In genomic region chr2:215930505-215931233, GRCh38 we compare ENCODE assay signal across 13 cellular contexts.
DNase-seq lines count a peak whose midpoint lies in the region; ATAC-seq and TF ChIP-seq lines count a peak whose summit lies in the region.
"Had no signal": no experiment of that assay in that cellular context is flagged by ENCODE, and none has a peak within 500 bp of the region (broad histone marks: within the 10 kb centered on the region; RNA-seq: fewer than 3 reads in every experiment).

No MANE protein-coding gene starts in this region.

- H3K4me1 Mint-ChIP-seq in activated CD4-positive, alpha-beta T cell treated with anti-CD3 and anti-CD28 coated beads for 36 hours = peaks cover 9% of the 10 kb centered on the region
- H3K4me1 Mint-ChIP-seq in nephron progenitor cell = peaks cover 34% of the 10 kb centered on the region
- H3K4me1 Mint-ChIP-seq: naive B cell had no signal

- peaks cover 3% of the 10 kb centered on the region for H3K27me3 Mint-ChIP-seq in activated CD4-positive, alpha-beta T cell treated with anti-CD3 and anti-CD28 coated beads for 36 hours
- peaks cover 4% of the 10 kb centered on the region for H3K27me3 Mint-ChIP-seq in nephron progenitor cell (ENCODE audit: low read depth, poor library complexity)

- H3K9me3 Mint-ChIP-seq in activated CD4-positive, alpha-beta T cell treated with anti-CD3 and anti-CD28 coated beads for 36 hours (ENCODE audit: low read depth) = no peaks in the 10 kb centered on the region
- H3K9me3 Mint-ChIP-seq in nephron progenitor cell = peaks cover 9% of the 10 kb centered on the region
- H3K9me3 Mint-ChIP-seq: CD8-positive, alpha-beta T cell; naive B cell had no signal

- no peak overlapping the region for H3K27ac ChIP-seq in thoracic aorta
- H3K27ac ChIP-seq: cardiac muscle cell, heart left ventricle, VCaP had no signal

- H3K27ac Mint-ChIP-seq in activated CD4-positive, alpha-beta T cell treated with anti-CD3 and anti-CD28 coated beads for 36 hours = no peak overlapping the region
- no peak overlapping the region for H3K27ac Mint-ChIP-seq in nephron progenitor cell
- H3K27ac Mint-ChIP-seq: CD8-positive, alpha-beta T cell had no signal

- H3K4me3 ChIP-seq in fibroblast of villous mesenchyme (ENCODE audit: low read depth, low read length) (no peak overlapping the region), thoracic aorta (peak overlapping the region; percentile 61), lower leg skin (ENCODE audit: low read depth, poor library complexity, severe bottlenecking) (no peak overlapping the region)
- H3K4me3 ChIP-seq: cardiac muscle cell had no signal

- TF ChIP-seq CTCF in fibroblast of villous mesenchyme (IDR thresholded peaks at IDR 0.05; ENCODE audit: insufficient read depth, low read depth, low read length) (no peak), thoracic aorta (IDR thresholded peaks at IDR 0.05) (no peak), nephron progenitor cell (IDR thresholded peaks at IDR 0.05) (no peak), lower leg skin (IDR thresholded peaks at IDR 0.05) (no peak)

- no peaks in the 10 kb centered on the region for H3K36me3 ChIP-seq in thoracic aorta
- H3K36me3 ChIP-seq: cardiac muscle cell, heart left ventricle had no signal

- POLR2A ChIA-PET in activated CD4-positive, alpha-beta T cell treated with anti-CD3 and anti-CD28 coated beads for 36 hours (lab: Charles Lee) = no interaction called here

- intact Hi-C loops in activated CD4-positive, alpha-beta T cell treated with anti-CD3 and anti-CD28 coated beads for 36 hours (cut with DNase I, micrococcal nuclease) = loop anchor here in 1 of 2 experiments (2.0 to 5.0 kb wide), 2 partner anchors 103 to 476 kb away; no protein-coding TSS in a partner anchor
- intact Hi-C loops in lower leg skin (cut with DNase I; ENCODE audit: low total_unique reads) = no loop called here

- TF ChIP-seq POLR2A in lower leg skin (IDR thresholded peaks at IDR 0.05) = no peak

- DNase-seq in HS-5 (ENCODE audit: low read depth) = peak; percentile 14
- peak; percentile 29 for DNase-seq in amniotic stem cell (lab: John Stamatoyannopoulos, UW)
- peak; percentile 46 for DNase-seq in fibroblast of villous mesenchyme (ENCODE audit: low read depth)
- DNase-seq in thoracic aorta (ENCODE audit: low spot score) = no peak
- DNase-seq in activated CD4-positive, alpha-beta T cell treated with anti-CD3 and anti-CD28 coated beads for 36 hours = no peak
- no peak for DNase-seq in nephron progenitor cell
- DNase-seq in NCI-H748 treated with DMSO at 0.1 percent for 48 hours (lab: John Stamatoyannopoulos, UW) = no peak
- no peak for DNase-seq in lower leg skin (ENCODE audit: low spot score in 2 of 2)

- WGBS in lower leg skin, 2 donors = 55 to 59% methylated on average over 8 of the region's 8 CpGs

- H3K36me3 Mint-ChIP-seq in activated CD4-positive, alpha-beta T cell treated with anti-CD3 and anti-CD28 coated beads for 36 hours (ENCODE audit: low read depth) = no peaks in the 10 kb centered on the region
- peaks cover 12% of the 10 kb centered on the region for H3K36me3 Mint-ChIP-seq in nephron progenitor cell (ENCODE audit: low read depth)
- H3K36me3 Mint-ChIP-seq: CD8-positive, alpha-beta T cell; naive B cell had no signal

- no peaks in the 10 kb centered on the region for H3K27me3 ChIP-seq in thoracic aorta (replicated peaks; ENCODE audit: insufficient read depth)
- H3K27me3 ChIP-seq: cardiac muscle cell, heart left ventricle had no signal

- H3K4me1 ChIP-seq in thoracic aorta (ENCODE audit: control insufficient read depth in 1 of 2, low read depth in 2 of 2) = peaks cover 0 to 9% of the 10 kb centered on the region in 2 donors

- H3K9me3 ChIP-seq in thoracic aorta = no peaks in the 10 kb centered on the region
- H3K9me3 ChIP-seq: heart left ventricle had no signal

- no peak for ATAC-seq in thoracic aorta (ENCODE audit: insufficient number of reproducible peaks, low FRiP score, low read depth)
- ATAC-seq in activated CD4-positive, alpha-beta T cell treated with anti-CD3 and anti-CD28 coated beads for 36 hours = no peak

- H3K4me3 Mint-ChIP-seq in activated CD4-positive, alpha-beta T cell treated with anti-CD3 and anti-CD28 coated beads for 36 hours = no peak overlapping the region
- H3K4me3 Mint-ChIP-seq in nephron progenitor cell = no peak overlapping the region
- H3K4me3 Mint-ChIP-seq: CD8-positive, alpha-beta T cell; naive B cell had no signal

- CTCF ChIA-PET in activated CD4-positive, alpha-beta T cell treated with anti-CD3 and anti-CD28 coated beads for 36 hours (lab: Charles Lee) = interaction anchor here (0.6 to 3.2 kb wide), 29 partner anchors 9 to 1196 kb away, joined by 3 to 17 read pairs (median 4); partner anchors contain the start of gene ATIC

Comparison
In these comparisons a context has a peak if more than half of its experiments do, and no peak if none do; other contexts are left out.
1. DNase-seq: peak in HS-5 (single experiment), amniotic stem cell (single experiment) and fibroblast of villous mesenchyme (single experiment); none in thoracic aorta (single experiment), activated CD4-positive, alpha-beta T cell treated with anti-CD3 and anti-CD28 coated beads for 36 hours (single experiment), nephron progenitor cell (single experiment), NCI-H748 treated with DMSO at 0.1 percent for 48 hours (single experiment) and lower leg skin (0 of 2).